In genomic region chr4:153233761-153234371, GRCh38 we compare ENCODE assay signal across 11 cellular contexts. TPM values are rescaled to one million over a fixed set of nuclear protein-coding genes. Genes with fewer than 3 reads are reported as not detected.
A peak's percentile ranks its signal among the peaks of the same experiment; 100 is the strongest.
DNase-seq lines count a peak whose midpoint lies in the region; ATAC-seq and TF ChIP-seq lines count a peak whose summit lies in the region.
"Had no signal": no experiment of that assay in that cellular context is flagged by ENCODE, and none has a peak within 500 bp of the region (broad histone marks: within the 10 kb centered on the region; RNA-seq: fewer than 3 reads in every experiment).

No MANE protein-coding gene starts in this region.

- CTCF ChIA-PET in Calu3 (lab: Charles Lee) = no interaction called here

- H3K27me3 Mint-ChIP-seq in Calu3 (ENCODE audit: unreplicated experiment) (no peaks in the 10 kb centered on the region), osteocyte (ENCODE audit: unreplicated experiment) (no peaks in the 10 kb centered on the region)
- H3K27me3 Mint-ChIP-seq: activated T-cell treated with anti-CD3 and anti-CD28 coated beads, Interleukin-2, amount 50 U/mL, for 24 hours had no signal

- H3K9me3 Mint-ChIP-seq in Calu3 (ENCODE audit: low read depth, unreplicated experiment) (no peaks in the 10 kb centered on the region), osteocyte (ENCODE audit: unreplicated experiment) (no peaks in the 10 kb centered on the region)
- H3K9me3 Mint-ChIP-seq: activated T-cell treated with anti-CD3 and anti-CD28 coated beads, Interleukin-2, amount 50 U/mL, for 24 hours had no signal

- TF ChIP-seq CTCF in Calu3 (IDR thresholded peaks at IDR 0.05; ENCODE audit: unreplicated experiment) (no peak), osteocyte (IDR thresholded peaks at IDR 0.05) (no peak)

- no peak for ATAC-seq in GM19035 (IDR thresholded peaks at IDR 0.05; ENCODE audit: unreplicated experiment)

- H3K27ac Mint-ChIP-seq in Calu3 (ENCODE audit: unreplicated experiment) (peak overlapping the region; percentile 57), osteocyte (ENCODE audit: unreplicated experiment) (peak overlapping the region; percentile 63)
- H3K27ac Mint-ChIP-seq: activated T-cell treated with anti-CD3 and anti-CD28 coated beads, Interleukin-2, amount 50 U/mL, for 24 hours had no signal

- intact Hi-C loops in Calu3 (cut with micrococcal nuclease; ENCODE audit: unreplicated experiment) = loop anchor here (1.0 kb wide), 1 partner anchor 84 kb away; no protein-coding TSS in a partner anchor

- peaks cover 24% of the 10 kb centered on the region for H3K36me3 Mint-ChIP-seq in Calu3 (ENCODE audit: insufficient read depth, unreplicated experiment)
- peaks cover 2% of the 10 kb centered on the region for H3K36me3 Mint-ChIP-seq in osteocyte (ENCODE audit: unreplicated experiment)

- peaks cover 37% of the 10 kb centered on the region for H3K4me1 Mint-ChIP-seq in Calu3 (ENCODE audit: low read depth, unreplicated experiment)
- peaks cover 47% of the 10 kb centered on the region for H3K4me1 Mint-ChIP-seq in osteocyte (ENCODE audit: unreplicated experiment)

- BruUV-seq in Calu3 (replicated peaks; lab: Mats Ljungman, UMichigan) = no TSS peak

- H3K4me3 Mint-ChIP-seq in Calu3 (ENCODE audit: low read depth, unreplicated experiment) (peak overlapping the region; percentile 27), osteocyte (ENCODE audit: unreplicated experiment) (no peak overlapping the region)
- H3K4me3 Mint-ChIP-seq: activated T-cell treated with anti-CD3 and anti-CD28 coated beads, Interleukin-2, amount 50 U/mL, for 24 hours had no signal

- DNase-seq in Calu3 (peak; percentile 20), NCI-H460 (ENCODE audit: extremely low read depth, low read depth) (peak; percentile 81), epidermal melanocyte (ENCODE audit: insufficient read length, low spot score) (peak; percentile 57), osteocyte (ENCODE audit: extremely low spot score, unreplicated experiment) (no peak), medulla oblongata (ENCODE audit: extremely low spot score) (no peak), NCI-H1694 (lab: John Stamatoyannopoulos, UW) (no peak)
- no peak for DNase-seq in activated CD4-positive, alpha-beta T cell treated with anti-CD3 and anti-CD28 coated beads for 48 hours
- DNase-seq: activated T-cell treated with anti-CD3 and anti-CD28 coated beads, Interleukin-2, amount 50 U/mL, for 24 hours; hypothalamus; stimulated activated CD4-positive, alpha-beta T cell treated with anti-CD3 and anti-CD28 coated beads, Interleukin-2, amount 100 ng/mL, for 24 hours had no signal

RNA-seq across cellular contexts. Expression of gene TRIM2, which starts 29.6 kb away (rescaled TPM):
- 35.5 and 49.6 TPM in 2 replicates for total RNA-seq in Calu3 (2022)
- total RNA-seq in NCI-H460 (2014; rRNA removed; shearing (Covaris generic)) = 73.0 and 73.1 TPM in 2 replicates
- 22.8 and 35.8 TPM in 2 replicates for polyA plus RNA-seq in NCI-H460 (2014; cell fraction: nucleus; rRNA removed)
- total RNA-seq in osteocyte = 34.0 and 36.0 TPM in 2 replicates

Comparison
In these comparisons a context has a peak if more than half of its experiments do, and no peak if none do; other contexts are left out.
1. DNase-seq: peak in Calu3 (single experiment), NCI-H460 (single experiment) and epidermal melanocyte (single experiment); none in osteocyte (single experiment), activated CD4-positive, alpha-beta T cell treated with anti-CD3 and anti-CD28 coated beads for 48 hours (single experiment), medulla oblongata (single experiment) and NCI-H1694 (single experiment).